In genomic region chr7:4928445-4928844, GRCh38 we compare ENCODE assay signal across 8 cellular contexts. TPM values are rescaled to one million over a fixed set of nuclear protein-coding genes. Genes with fewer than 3 reads are reported as not detected.
"Had no signal": no experiment of that assay in that cellular context is flagged by ENCODE, and none has a peak within 500 bp of the region (broad histone marks: within the 10 kb centered on the region; RNA-seq: fewer than 3 reads in every experiment).

No MANE protein-coding gene starts in this region.

- H3K27ac Mint-ChIP-seq: IgD-negative memory B cell had no signal

- FAIRE-seq: HepG2 had no signal

- ATAC-seq: HepG2 had no signal

- H3K27ac ChIP-seq: HL-60 had no signal

- H3K4me1 Mint-ChIP-seq: IgD-negative memory B cell had no signal

- DNase-seq: IMR-90, KBM-7, KG1 had no signal

- H3K36me3 Mint-ChIP-seq: IgD-negative memory B cell had no signal

- H3K4me3 Mint-ChIP-seq: IgD-negative memory B cell had no signal

RNA-seq across cellular contexts. Expression of gene MMD2, which starts 30.5 kb away (rescaled TPM):
- total RNA-seq: HepG2, HT-29, HT1080, IMR-90 had no signal
- polyA plus RNA-seq: HepG2, IgD-negative memory B cell, IMR-90 had no signal

RNA-seq across cellular contexts. Expression of gene RADIL, which starts 44.9 kb away (rescaled TPM):
- total RNA-seq: HT-29 had no signal
- polyA plus RNA-seq: IgD-negative memory B cell had no signal
